ENCODE assay signal across 29 cellular contexts in genomic region chr4:71200944-71201533, GRCh38.
"Had no signal": no experiment of that assay in that cellular context is flagged by ENCODE, and none has a peak within 500 bp of the region (broad histone marks: within the 10 kb centered on the region; RNA-seq: fewer than 3 reads in every experiment).

No MANE protein-coding gene starts in this region.

- H3K4me1 ChIP-seq: gastrocnemius medialis, psoas muscle, tibial nerve had no signal

- H3K9me3 Mint-ChIP-seq: activated CD4-positive, alpha-beta memory T cell treated with anti-CD3 and anti-CD28 coated beads for 36 hours; activated CD4-positive, alpha-beta T cell treated with anti-CD3 and anti-CD28 coated beads, Interleukin-2, amount 10 ng/mL, durations not matched to agents 24 days and 14 days; activated T-helper 1 cell treated with anti-CD3 and anti-CD28 coated beads, Interleukin-12 subunit alpha, Interleukin-12 subunit beta, Interleukin-2, Interleukin-4 antibody, amounts not matched to agents 30 ng/mL and 10 ng/mL and 1 ng/mL, durations not matched to agents 14 hours and 24 hours and 36 hours; mesothelial cell of epicardium; naive thymus-derived CD4-positive, alpha-beta T cell had no signal

- H3K36me3 Mint-ChIP-seq: activated CD4-positive, alpha-beta memory T cell treated with anti-CD3 and anti-CD28 coated beads for 36 hours; activated naive CD4-positive, alpha-beta T cell treated with anti-CD3 and anti-CD28 coated beads, Interleukin-2, amount 10 ng/mL, durations not matched to agents 7 days and 5 days; mesothelial cell of epicardium had no signal

- H3K4me3 Mint-ChIP-seq: activated CD4-positive, alpha-beta memory T cell treated with anti-CD3 and anti-CD28 coated beads for 36 hours; activated CD4-positive, alpha-beta T cell treated with anti-CD3 and anti-CD28 coated beads, Interleukin-2, amount 10 ng/mL, durations not matched to agents 24 days and 14 days; activated naive CD4-positive, alpha-beta T cell treated with anti-CD3 and anti-CD28 coated beads, Interleukin-2, amount 10 ng/mL, durations not matched to agents 7 days and 5 days; activated naive CD8-positive, alpha-beta T cell treated with anti-CD3 and anti-CD28 coated beads, Interleukin-2, amount 10 ng/mL, durations not matched to agents 7 days and 5 days; activated T-helper 1 cell treated with anti-CD3 and anti-CD28 coated beads, Interleukin-12 subunit alpha, Interleukin-12 subunit beta, Interleukin-2, Interleukin-4 antibody, amounts not matched to agents 30 ng/mL and 10 ng/mL and 1 ng/mL, durations not matched to agents 14 hours and 24 hours and 36 hours; mesothelial cell of epicardium; naive thymus-derived CD4-positive, alpha-beta T cell; T-helper 17 cell had no signal

- H3K27ac Mint-ChIP-seq: activated CD4-positive, alpha-beta memory T cell treated with anti-CD3 and anti-CD28 coated beads for 36 hours; activated CD4-positive, alpha-beta T cell treated with anti-CD3 and anti-CD28 coated beads, Interleukin-2, amount 10 ng/mL, durations not matched to agents 24 days and 14 days; activated naive CD4-positive, alpha-beta T cell treated with anti-CD3 and anti-CD28 coated beads, Interleukin-2, amount 10 ng/mL, durations not matched to agents 7 days and 5 days; activated naive CD8-positive, alpha-beta T cell treated with anti-CD3 and anti-CD28 coated beads, Interleukin-2, amount 10 ng/mL, durations not matched to agents 7 days and 5 days; activated T-helper 1 cell treated with anti-CD3 and anti-CD28 coated beads, Interleukin-12 subunit alpha, Interleukin-12 subunit beta, Interleukin-2, Interleukin-4 antibody, amounts not matched to agents 30 ng/mL and 10 ng/mL and 1 ng/mL, durations not matched to agents 14 hours and 24 hours and 36 hours; naive thymus-derived CD4-positive, alpha-beta T cell; T-helper 17 cell had no signal

- DNase-seq: activated CD4-positive, alpha-beta memory T cell treated with anti-CD3 and anti-CD28 coated beads for 36 hours; activated CD4-positive, alpha-beta T cell treated with anti-CD3 and anti-CD28 coated beads, Interleukin-2, amount 10 ng/mL, durations not matched to agents 24 days and 14 days; activated CD4-positive, CD25-positive, alpha-beta regulatory T cell treated with anti-CD3 and anti-CD28 coated beads, Interleukin-2, amount 50 U/mL, for 72 hours; activated CD8-positive, alpha-beta memory T cell treated with anti-CD3 and anti-CD28 coated beads, Interleukin-2, amount 50 U/mL, for 4 hours; activated effector memory CD4-positive, alpha-beta T cell treated with anti-CD3 and anti-CD28 coated beads, Interleukin-2, amount 50 U/mL, for 16 hours; activated naive CD4-positive, alpha-beta T cell treated with anti-CD3 and anti-CD28 coated beads, Interleukin-2, amount 10 ng/mL, durations not matched to agents 7 days and 5 days; activated naive CD8-positive, alpha-beta T cell treated with anti-CD3 and anti-CD28 coated beads, Interleukin-2, amount 10 ng/mL, durations not matched to agents 7 days and 5 days; activated T-cell treated with anti-CD3 and anti-CD28 coated beads, Interleukin-2, amount 50 U/mL, for 1 hour; amniotic stem cell; central memory CD4-positive, alpha-beta T cell; dermis blood vessel endothelial cell; effector CD8-positive, alpha-beta T cell; erythroblast; gastrocnemius medialis; glutamatergic neuron; islet precursor cell; mammary epithelial cell; naive thymus-derived CD4-positive, alpha-beta T cell; ovary; psoas muscle; stimulated activated CD4-positive, alpha-beta T cell treated with anti-CD3 and anti-CD28 coated beads, Interleukin-15, amount 100 ng/mL, for 24 hours; stimulated activated naive CD4-positive, alpha-beta T cell; T-helper 17 cell; T1000 had no signal

- H3K27me3 ChIP-seq: gastrocnemius medialis, ovary, right atrium auricular region, tibial nerve had no signal

- H3K27ac ChIP-seq: gastrocnemius medialis, ovary, psoas muscle, right atrium auricular region, tibial nerve had no signal

- H3K9me3 ChIP-seq: gastrocnemius medialis, ovary, psoas muscle, right atrium auricular region, tibial nerve had no signal

- ATAC-seq: gastrocnemius medialis; naive thymus-derived CD4-positive, alpha-beta T cell; psoas muscle; T-helper 17 cell had no signal

- H3K4me3 ChIP-seq: gastrocnemius medialis, ovary, psoas muscle, right atrium auricular region, tibial nerve had no signal

- H3K36me3 ChIP-seq: gastrocnemius medialis, ovary, right atrium auricular region, tibial nerve had no signal

- FAIRE-seq: astrocyte had no signal
